12 cellular contexts compared by ENCODE assay signal in the genomic region with DNA sequence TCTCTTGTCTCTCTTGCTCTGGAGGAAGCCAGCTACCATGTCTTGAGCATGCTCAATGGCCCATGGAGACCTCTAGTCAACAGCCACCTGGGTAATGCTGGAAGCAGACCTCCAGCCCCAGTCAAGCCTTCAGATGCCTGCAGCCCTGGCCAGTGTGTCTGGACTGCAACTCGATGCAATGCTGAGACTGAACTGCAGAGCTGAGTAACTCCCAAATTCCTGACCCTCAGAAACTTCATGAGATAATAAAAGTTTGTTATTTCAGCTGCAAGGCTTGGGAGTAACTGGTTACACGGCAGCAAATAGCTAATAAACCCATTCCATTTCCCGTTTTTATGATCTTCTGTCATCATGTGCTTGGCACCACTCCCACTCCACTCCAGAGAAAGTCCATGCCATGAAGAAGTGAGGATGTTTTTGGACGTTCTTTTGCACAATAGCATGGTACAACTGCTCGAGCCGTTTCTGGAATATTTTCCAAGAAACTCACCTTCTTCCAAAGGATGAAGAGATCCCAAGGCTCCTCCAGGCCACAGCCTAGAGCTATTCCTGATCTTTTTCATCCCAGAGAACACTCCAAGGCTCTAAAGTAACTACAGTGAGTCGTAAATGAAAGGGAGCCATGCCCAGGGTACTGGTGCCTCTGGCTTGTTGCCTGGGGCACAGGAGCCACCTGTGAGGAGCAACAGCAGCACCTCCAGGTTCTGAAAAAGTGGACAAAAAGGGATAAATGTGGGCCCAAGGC.
DNase-seq lines count a peak whose midpoint lies in the region; ATAC-seq and TF ChIP-seq lines count a peak whose summit lies in the region.
"Had no signal": no experiment of that assay in that cellular context is flagged by ENCODE, and none has a peak within 500 bp of the region (broad histone marks: within the 10 kb centered on the region; RNA-seq: fewer than 3 reads in every experiment).

No MANE protein-coding gene starts in this region.

- H3K9me3 ChIP-seq in PC-3 (ENCODE audit: low read length), result no peaks in the 10 kb centered on the region

- POLR2A ChIA-PET in PC-3 (lab: Charles Lee; ENCODE audit: unreplicated experiment), result no interaction called here
- POLR2A ChIA-PET in activated CD4-positive, alpha-beta memory T cell treated with anti-CD3 and anti-CD28 coated beads, Interleukin-2, amount 10 ng/mL, durations not matched to agents 7 days and 5 days (lab: Charles Lee), result interaction anchor here (0.7 to 2.6 kb wide), 3 partner anchors 10 to 14 kb away, joined by 3 to 11 read pairs (median 3); no protein-coding TSS in a partner anchor

- H3K27ac ChIP-seq in PC-3 (ENCODE audit: low read length), result no peak overlapping the region
- H3K27ac ChIP-seq: 22Rv1, parathyroid adenoma had no signal

- H2AFZ ChIP-seq in PC-3 (ENCODE audit: low read length), result no peak overlapping the region
- H2AFZ ChIP-seq: parathyroid adenoma had no signal

- H3K9me2 ChIP-seq in PC-3 (replicated peaks; ENCODE audit: low read length), result no peaks in the 10 kb centered on the region

- BruUV-seq in PC-3 (replicated peaks; lab: Mats Ljungman, UMichigan), result no TSS peak

- H3K4me3 Mint-ChIP-seq in stimulated activated effector memory CD8-positive, alpha-beta T cell treated with anti-CD3 and anti-CD28 coated beads, Interleukin-12 subunit alpha, Interleukin-12 subunit beta, amount 100 ng/mL, for 72 hours, result no peak overlapping the region
- no peak overlapping the region for H3K4me3 Mint-ChIP-seq in activated CD4-positive, alpha-beta memory T cell treated with anti-CD3 and anti-CD28 coated beads, Interleukin-2, amount 10 ng/mL, durations not matched to agents 7 days and 5 days
- H3K4me3 Mint-ChIP-seq: activated CD8-positive, alpha-beta memory T cell treated with anti-CD3 and anti-CD28 coated beads, Interleukin-2, amount 10 ng/mL, durations not matched to agents 7 days and 5 days had no signal

- peaks cover 16% of the 10 kb centered on the region for H3K27me3 ChIP-seq in PC-3 (ENCODE audit: low read length)

- DNase-seq in DMS79 treated with DMSO at 0.1 percent for 48 hours (lab: John Stamatoyannopoulos, UW) (peak; percentile 18), DMS79 (lab: John Stamatoyannopoulos, UW) (no peak), PC-3 (peak; percentile 50), fibroblast of pulmonary artery (ENCODE audit: low read depth) (peak; percentile 75), putamen (ENCODE audit: low spot score) (no peak), NK-92 (lab: John Stamatoyannopoulos, UW; ENCODE audit: unreplicated experiment) (no peak)
- no peak for DNase-seq in stimulated activated effector memory CD8-positive, alpha-beta T cell treated with anti-CD3 and anti-CD28 coated beads, Interleukin-12 subunit alpha, Interleukin-12 subunit beta, amount 100 ng/mL, for 72 hours (ENCODE audit: low spot score in 2 of 2)
- DNase-seq in activated CD4-positive, alpha-beta memory T cell treated with anti-CD3 and anti-CD28 coated beads, Interleukin-2, amount 10 ng/mL, durations not matched to agents 7 days and 5 days, result no peak
- DNase-seq: activated CD8-positive, alpha-beta memory T cell treated with anti-CD3 and anti-CD28 coated beads, Interleukin-2, amount 10 ng/mL, durations not matched to agents 7 days and 5 days; NCI-H1930 had no signal

- H3K4me1 ChIP-seq in PC-3 (ENCODE audit: insufficient read depth, low read length), result no peaks in the 10 kb centered on the region
- H3K4me1 ChIP-seq: parathyroid adenoma had no signal

- H3K4me3 ChIP-seq in PC-3 (ENCODE audit: low read length) (no peak overlapping the region), fibroblast of pulmonary artery (replicated peaks; ENCODE audit: low read depth, low read length) (no peak overlapping the region)

- no peaks in the 10 kb centered on the region for H3K36me3 ChIP-seq in PC-3 (ENCODE audit: low read depth, low read length)

- peaks cover 49% of the 10 kb centered on the region for H3K4me1 Mint-ChIP-seq in stimulated activated effector memory CD8-positive, alpha-beta T cell treated with anti-CD3 and anti-CD28 coated beads, Interleukin-12 subunit alpha, Interleukin-12 subunit beta, amount 100 ng/mL, for 72 hours
- peaks cover 34% of the 10 kb centered on the region for H3K4me1 Mint-ChIP-seq in activated CD4-positive, alpha-beta memory T cell treated with anti-CD3 and anti-CD28 coated beads, Interleukin-2, amount 10 ng/mL, durations not matched to agents 7 days and 5 days

- H4K20me1 ChIP-seq in PC-3 (ENCODE audit: low read length), result no peaks in the 10 kb centered on the region

- TF ChIP-seq CTCF in PC-3 (conservative IDR thresholded peaks at IDR 0.05; ENCODE audit: low read depth, low read length) (no peak), fibroblast of pulmonary artery (IDR thresholded peaks at IDR 0.05; ENCODE audit: low read length, missing control alignments) (no peak)

- ATAC-seq in PC-3, result peak; percentile 72
- ATAC-seq in stimulated activated effector memory CD8-positive, alpha-beta T cell treated with anti-CD3 and anti-CD28 coated beads, Interleukin-12 subunit alpha, Interleukin-12 subunit beta, amount 100 ng/mL, for 72 hours, result no peak
- ATAC-seq: activated CD8-positive, alpha-beta memory T cell treated with anti-CD3 and anti-CD28 coated beads, Interleukin-2, amount 10 ng/mL, durations not matched to agents 7 days and 5 days had no signal

- peaks cover 14% of the 10 kb centered on the region for H3K27me3 Mint-ChIP-seq in activated CD4-positive, alpha-beta memory T cell treated with anti-CD3 and anti-CD28 coated beads, Interleukin-2, amount 10 ng/mL, durations not matched to agents 7 days and 5 days

- H3K9me3 Mint-ChIP-seq in stimulated activated effector memory CD8-positive, alpha-beta T cell treated with anti-CD3 and anti-CD28 coated beads, Interleukin-12 subunit alpha, Interleukin-12 subunit beta, amount 100 ng/mL, for 72 hours, result peaks cover 4% of the 10 kb centered on the region
- H3K9me3 Mint-ChIP-seq in activated CD4-positive, alpha-beta memory T cell treated with anti-CD3 and anti-CD28 coated beads, Interleukin-2, amount 10 ng/mL, durations not matched to agents 7 days and 5 days, result no peaks in the 10 kb centered on the region

- CTCF ChIA-PET in PC-3 (lab: Charles Lee), result interaction anchor here (0.7 kb wide), 1 partner anchor 180 kb away, joined by 4 read pairs; no protein-coding TSS in a partner anchor
- CTCF ChIA-PET in activated CD4-positive, alpha-beta memory T cell treated with anti-CD3 and anti-CD28 coated beads, Interleukin-2, amount 10 ng/mL, durations not matched to agents 7 days and 5 days (lab: Charles Lee), result interaction anchor here (0.6 to 1.2 kb wide), 2 partner anchors 54 to 73 kb away, joined by 3 read pairs; no protein-coding TSS in a partner anchor

- H3K36me3 Mint-ChIP-seq in stimulated activated effector memory CD8-positive, alpha-beta T cell treated with anti-CD3 and anti-CD28 coated beads, Interleukin-12 subunit alpha, Interleukin-12 subunit beta, amount 100 ng/mL, for 72 hours, result no peaks in the 10 kb centered on the region
- no peaks in the 10 kb centered on the region for H3K36me3 Mint-ChIP-seq in activated CD4-positive, alpha-beta memory T cell treated with anti-CD3 and anti-CD28 coated beads, Interleukin-2, amount 10 ng/mL, durations not matched to agents 7 days and 5 days (ENCODE audit: low read depth)
- H3K36me3 Mint-ChIP-seq: activated CD8-positive, alpha-beta memory T cell treated with anti-CD3 and anti-CD28 coated beads, Interleukin-2, amount 10 ng/mL, durations not matched to agents 7 days and 5 days had no signal

- 0 out of 2 replicates have a peak overlapping the region, but pooled peaks have one; percentile 7 for H3K4me2 ChIP-seq in PC-3 (ENCODE audit: low read length)

- no peak overlapping the region for H3K9ac ChIP-seq in PC-3 (ENCODE audit: low read length)
- H3K9ac ChIP-seq: parathyroid adenoma had no signal

- H3K79me2 ChIP-seq in PC-3 (ENCODE audit: low read length), result no peaks in the 10 kb centered on the region
- H3K79me2 ChIP-seq: parathyroid adenoma had no signal

- H3K27ac Mint-ChIP-seq in stimulated activated effector memory CD8-positive, alpha-beta T cell treated with anti-CD3 and anti-CD28 coated beads, Interleukin-12 subunit alpha, Interleukin-12 subunit beta, amount 100 ng/mL, for 72 hours, result peak overlapping the region; percentile 38
- no peak overlapping the region for H3K27ac Mint-ChIP-seq in activated CD4-positive, alpha-beta memory T cell treated with anti-CD3 and anti-CD28 coated beads, Interleukin-2, amount 10 ng/mL, durations not matched to agents 7 days and 5 days
- H3K27ac Mint-ChIP-seq: activated CD8-positive, alpha-beta memory T cell treated with anti-CD3 and anti-CD28 coated beads, Interleukin-2, amount 10 ng/mL, durations not matched to agents 7 days and 5 days had no signal

- intact Hi-C loops in PC-3 (cut with micrococcal nuclease), result loop anchor here (10.0 kb wide), 1 partner anchor 70 kb away; the partner anchor contains the start of gene KLF13

- no peaks in the 10 kb centered on the region for H3F3A ChIP-seq in PC-3 (ENCODE audit: low read length, unreplicated experiment)

Comparison
In these comparisons a context has a peak if more than half of its experiments do, and no peak if none do; other contexts are left out.
1. DNase-seq: peak in DMS79 treated with DMSO at 0.1 percent for 48 hours (single experiment), PC-3 (single experiment) and fibroblast of pulmonary artery (single experiment); none in DMS79 (single experiment), stimulated activated effector memory CD8-positive, alpha-beta T cell treated with anti-CD3 and anti-CD28 coated beads, Interleukin-12 subunit alpha, Interleukin-12 subunit beta, amount 100 ng/mL, for 72 hours (0 of 2), putamen (single experiment), activated CD4-positive, alpha-beta memory T cell treated with anti-CD3 and anti-CD28 coated beads, Interleukin-2, amount 10 ng/mL, durations not matched to agents 7 days and 5 days (single experiment) and NK-92 (single experiment).